8 cellular contexts compared by ENCODE assay signal in the genomic region with DNA sequence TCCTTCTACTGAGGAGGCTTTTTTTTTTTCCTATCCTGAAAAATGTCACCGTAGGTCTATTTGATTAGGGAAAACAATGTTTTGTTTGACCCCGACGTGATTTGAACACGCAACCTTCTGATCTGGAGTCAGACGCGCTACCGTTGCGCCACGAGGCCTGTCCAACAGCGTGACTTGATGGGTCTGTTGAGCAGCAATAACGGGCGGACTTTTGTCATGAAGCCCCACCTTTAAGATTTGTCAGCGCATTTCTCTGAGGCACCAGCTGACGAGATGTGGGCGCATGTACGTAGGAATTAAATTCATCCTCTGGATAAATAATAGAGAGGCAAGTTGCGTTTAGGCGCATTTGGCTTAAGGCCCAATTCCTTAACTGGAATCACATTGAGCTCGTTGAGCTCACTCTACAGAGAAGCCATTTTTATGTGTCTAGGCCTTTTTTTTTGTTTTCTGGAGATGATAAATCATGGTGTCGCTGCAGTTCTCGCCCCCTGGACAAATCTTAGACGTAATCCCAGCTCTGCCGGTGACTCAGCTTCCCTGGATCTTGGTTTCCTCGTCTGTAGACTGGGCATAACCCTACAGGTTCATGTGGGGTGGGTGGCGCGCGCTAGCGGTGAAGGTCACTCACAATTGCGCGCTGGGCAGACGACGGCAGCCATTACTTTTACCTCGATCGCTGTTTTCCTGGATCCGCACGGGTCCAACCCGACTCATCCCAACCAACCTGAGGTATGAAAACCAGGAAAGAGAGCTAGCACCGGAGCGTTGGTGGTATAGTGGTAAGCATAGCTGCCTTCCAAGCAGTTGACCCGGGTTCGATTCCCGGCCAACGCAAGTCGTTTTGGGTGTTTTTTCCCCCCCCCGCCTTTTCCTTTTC. TPM values are rescaled to one million over a fixed set of nuclear protein-coding genes. Genes with fewer than 3 reads are reported as not detected.
DNase-seq lines count a peak whose midpoint lies in the region; ATAC-seq and TF ChIP-seq lines count a peak whose summit lies in the region.

No MANE protein-coding gene starts in this region.

- TF ChIP-seq CTCF in GM13977 (IDR thresholded peaks at IDR 0.05; ENCODE audit: extremely low read depth, insufficient read depth, missing control alignments) = no peak
- TF ChIP-seq CTCF in osteoblast (IDR thresholded peaks at IDR 0.05; ENCODE audit: extremely low read depth, low read depth, low read length) = no peak
- no peak for TF ChIP-seq CTCF in suprapubic skin (IDR thresholded peaks at IDR 0.05)

- H3K27me3 ChIP-seq in osteoblast (ENCODE audit: insufficient read depth, low read length) (no peaks in the 10 kb centered on the region), suprapubic skin (no peaks in the 10 kb centered on the region)

- H3K27me3 Mint-ChIP-seq in activated naive CD8-positive, alpha-beta T cell treated with anti-CD3 and anti-CD28 coated beads, Interleukin-2, amount 10 ng/mL, durations not matched to agents 7 days and 5 days = peaks cover 2% of the 10 kb centered on the region

- H3K4me3 Mint-ChIP-seq in activated naive CD8-positive, alpha-beta T cell treated with anti-CD3 and anti-CD28 coated beads, Interleukin-2, amount 10 ng/mL, durations not matched to agents 7 days and 5 days = peak overlapping the region; percentile 93

- intact Hi-C loops in Right ventricle myocardium inferior (cut with DNase I) = loop anchor here (1.0 kb wide), 1 partner anchor 34 kb away; no protein-coding TSS in a partner anchor

- H3K4me3 ChIP-seq in osteoblast (ENCODE audit: insufficient read depth, low read length) (peak overlapping the region; percentile 77), suprapubic skin (peak overlapping the region; percentile 59)

- peaks cover 19% of the 10 kb centered on the region for H3K4me1 ChIP-seq in osteoblast (ENCODE audit: insufficient read depth, low read length)
- peaks cover 23% of the 10 kb centered on the region for H3K4me1 ChIP-seq in suprapubic skin

- TF ChIP-seq EP300 in suprapubic skin (IDR thresholded peaks at IDR 0.05) = no peak

- H4K20me1 ChIP-seq in osteoblast (ENCODE audit: insufficient read depth, low read length) = peaks cover 3% of the 10 kb centered on the region

- H3K4me2 ChIP-seq in osteoblast (ENCODE audit: insufficient read depth, low read length) = peak overlapping the region; percentile 94

- no peaks in the 10 kb centered on the region for H3K36me3 ChIP-seq in osteoblast (ENCODE audit: insufficient read depth, low read length)
- no peaks in the 10 kb centered on the region for H3K36me3 ChIP-seq in suprapubic skin

- no peaks in the 10 kb centered on the region for H3K9me3 Mint-ChIP-seq in activated naive CD8-positive, alpha-beta T cell treated with anti-CD3 and anti-CD28 coated beads, Interleukin-2, amount 10 ng/mL, durations not matched to agents 7 days and 5 days

- WGBS in suprapubic skin = under 1% methylated on average over 45 of the region's 45 CpGs

- in situ Hi-C loops in GM13977 (cut with MboI; ENCODE audit: low pct_unique_long_range_greater_than_20kb, low sequenced_read_pairs, unreplicated experiment) = no loop called here

- H3K79me2 ChIP-seq in osteoblast (ENCODE audit: insufficient read depth, low read length) = no peaks in the 10 kb centered on the region

- H3K9me3 ChIP-seq in osteoblast (ENCODE audit: low read depth, low read length) = no peaks in the 10 kb centered on the region
- no peaks in the 10 kb centered on the region for H3K9me3 ChIP-seq in suprapubic skin

- peak overlapping the region; percentile 95 for H3K27ac Mint-ChIP-seq in activated naive CD8-positive, alpha-beta T cell treated with anti-CD3 and anti-CD28 coated beads, Interleukin-2, amount 10 ng/mL, durations not matched to agents 7 days and 5 days

- no peak for TF ChIP-seq POLR2A in suprapubic skin (IDR thresholded peaks at IDR 0.05)

- DNase-seq in GM13977 (ENCODE audit: low spot score) = peak; percentile 66
- peak; percentile 85 to 96 (median 89) for DNase-seq in NCI-H1417 (lab: John Stamatoyannopoulos, UW)
- DNase-seq in SW 1271 (lab: John Stamatoyannopoulos, UW) = peak; percentile 85 to 91
- peak; percentile 88 for DNase-seq in activated naive CD8-positive, alpha-beta T cell treated with anti-CD3 and anti-CD28 coated beads, Interleukin-2, amount 10 ng/mL, durations not matched to agents 7 days and 5 days
- DNase-seq in Right ventricle myocardium inferior (ENCODE audit: missing footprints) = peak; percentile 86
- peak; percentile 85 for DNase-seq in osteoblast (ENCODE audit: insufficient read length, low spot score, missing footprints)
- peak; percentile 92 to 94 for DNase-seq in suprapubic skin (ENCODE audit: low spot score in 2 of 2)

- peak overlapping the region; percentile 94 for H3K27ac ChIP-seq in osteoblast (ENCODE audit: low read depth, low read length)
- H3K27ac ChIP-seq in suprapubic skin = peak overlapping the region; percentile 90

- POLR2A ChIA-PET in activated naive CD8-positive, alpha-beta T cell treated with anti-CD3 and anti-CD28 coated beads, Interleukin-2, amount 10 ng/mL, durations not matched to agents 7 days and 5 days (lab: Charles Lee) = interaction anchor here (0.8 to 7.9 kb wide), 16 partner anchors 11 to 646 kb away, joined by 3 to 149 read pairs (median 6); a partner anchor contains a TSS

- peaks cover 40% of the 10 kb centered on the region for H3K4me1 Mint-ChIP-seq in activated naive CD8-positive, alpha-beta T cell treated with anti-CD3 and anti-CD28 coated beads, Interleukin-2, amount 10 ng/mL, durations not matched to agents 7 days and 5 days

- H3K36me3 Mint-ChIP-seq in activated naive CD8-positive, alpha-beta T cell treated with anti-CD3 and anti-CD28 coated beads, Interleukin-2, amount 10 ng/mL, durations not matched to agents 7 days and 5 days = peaks cover 5% of the 10 kb centered on the region

- H2AFZ ChIP-seq in osteoblast (ENCODE audit: low read length) = peak overlapping the region; percentile 95

- ATAC-seq in activated naive CD8-positive, alpha-beta T cell treated with anti-CD3 and anti-CD28 coated beads, Interleukin-2, amount 10 ng/mL, durations not matched to agents 7 days and 5 days (ENCODE audit: low read depth) = peak; percentile 13
- peak; percentile 79 for ATAC-seq in Right ventricle myocardium inferior
- no peak for ATAC-seq in HG03196 (IDR thresholded peaks at IDR 0.05; ENCODE audit: unreplicated experiment)

RNA-seq across cellular contexts. Expression of a gene that starts 10.6 kb away (rescaled TPM):
- 100 to 1,000 TPM; 128 to 152 TPM for total RNA-seq in activated naive CD8-positive, alpha-beta T cell treated with anti-CD3 and anti-CD28 coated beads, Interleukin-2, amount 10 ng/mL, durations not matched to agents 7 days and 5 days
- total RNA-seq in Right ventricle myocardium inferior (1.2 TPM), osteoblast (3.6 and 4.7 TPM in 2 replicates), suprapubic skin (10 to 100 TPM in 2 of 4 donors, 1 to 10 TPM in 2; 3.7 to 18.2 (median 9.5) TPM)

RNA-seq across cellular contexts. Expression of a gene that starts 26.8 kb away (rescaled TPM):
- total RNA-seq in activated naive CD8-positive, alpha-beta T cell treated with anti-CD3 and anti-CD28 coated beads, Interleukin-2, amount 10 ng/mL, durations not matched to agents 7 days and 5 days = 100 to 1,000 TPM; 129 to 130 TPM
- 13.1 TPM for total RNA-seq in Right ventricle myocardium inferior
- 6.2 and 7.6 TPM in 2 replicates for total RNA-seq in osteoblast
- total RNA-seq in suprapubic skin = 10 to 100 TPM; 16.8 to 58.1 (median 22.3) TPM

RNA-seq across cellular contexts. Expression of a gene that starts 28.1 kb away (rescaled TPM):
- 10 to 100 TPM; 47.2 to 56.8 TPM for total RNA-seq in activated naive CD8-positive, alpha-beta T cell treated with anti-CD3 and anti-CD28 coated beads, Interleukin-2, amount 10 ng/mL, durations not matched to agents 7 days and 5 days
- total RNA-seq in Right ventricle myocardium inferior (14.7 TPM), osteoblast (14.1 and 18.8 TPM in 2 replicates), suprapubic skin (10 to 100 TPM; 13.0 to 35.1 (median 16.7) TPM)

RNA-seq across cellular contexts. Expression of a gene that starts 31.0 kb away (rescaled TPM):
- total RNA-seq in activated naive CD8-positive, alpha-beta T cell treated with anti-CD3 and anti-CD28 coated beads, Interleukin-2, amount 10 ng/mL, durations not matched to agents 7 days and 5 days = 10 to 100 TPM; 15.7 to 16.5 TPM
- total RNA-seq in Right ventricle myocardium inferior (9.2 TPM), osteoblast (9.4 and 11.5 TPM in 2 replicates), suprapubic skin (10 to 100 TPM in 2 of 4 donors, 1 to 10 TPM in 2; 8.1 to 10.6 (median 9.9) TPM)

RNA-seq across cellular contexts. Expression of a gene that starts 44.8 kb away (rescaled TPM):
- total RNA-seq in activated naive CD8-positive, alpha-beta T cell treated with anti-CD3 and anti-CD28 coated beads, Interleukin-2, amount 10 ng/mL, durations not matched to agents 7 days and 5 days = 10 to 100 TPM; 39.5 to 46.4 TPM
- total RNA-seq in Right ventricle myocardium inferior (6.7 TPM), osteoblast (8.3 and 8.8 TPM in 2 replicates), suprapubic skin (10 to 100 TPM; 13.7 to 21.4 (median 19.4) TPM)

Comparison
In these comparisons a context has a peak if more than half of its experiments do, and no peak if none do; other contexts are left out.
1. RNA of a gene that starts 10.6 kb away (total RNA-seq): 128 to 152 TPM in activated naive CD8-positive, alpha-beta T cell treated with anti-CD3 and anti-CD28 coated beads, Interleukin-2, amount 10 ng/mL, durations not matched to agents 7 days and 5 days; 3.7 to 18.2 TPM in suprapubic skin, 3.6 to 4.7 TPM in osteoblast and 1.2 TPM in Right ventricle myocardium inferior (single experiment); every median in the first group is over 4 times any median in the second.
2. Peak in every context shown above with its lines, with median percentiles within 50 percentile points of each other: DNase-seq.